Comparison of ENCODE assay signal across 17 cellular contexts in genomic region chrX:65657659-65658058, GRCh38. TPM values are rescaled to one million over a fixed set of nuclear protein-coding genes. Genes with fewer than 3 reads are reported as not detected.
DNase-seq lines count a peak whose midpoint lies in the region; ATAC-seq, FAIRE-seq and TF ChIP-seq lines count a peak whose summit lies in the region.
"Had no signal": no experiment of that assay in that cellular context is flagged by ENCODE, and none has a peak within 500 bp of the region (broad histone marks: within the 10 kb centered on the region; RNA-seq: fewer than 3 reads in every experiment).

No MANE protein-coding gene starts in this region.

- H3K36me3 Mint-ChIP-seq in activated naive CD4-positive, alpha-beta T cell treated with anti-CD3 and anti-CD28 coated beads for 36 hours (ENCODE audit: low read depth), result no peaks in the 10 kb centered on the region
- H3K36me3 Mint-ChIP-seq in activated naive CD4-positive, alpha-beta T cell treated with anti-CD3 and anti-CD28 coated beads, Interleukin-2, amount 10 ng/mL, durations not matched to agents 7 days and 5 days, result peaks cover 5% of the 10 kb centered on the region
- H3K36me3 Mint-ChIP-seq in central memory CD8-positive, alpha-beta T cell (ENCODE audit: insufficient read depth), result peaks cover 6% of the 10 kb centered on the region
- H3K36me3 Mint-ChIP-seq: CD14-positive monocyte had no signal

- H3K27ac Mint-ChIP-seq in activated naive CD4-positive, alpha-beta T cell treated with anti-CD3 and anti-CD28 coated beads for 36 hours, result peak overlapping the region; percentile 74
- H3K27ac Mint-ChIP-seq in activated naive CD4-positive, alpha-beta T cell treated with anti-CD3 and anti-CD28 coated beads, Interleukin-2, amount 10 ng/mL, durations not matched to agents 7 days and 5 days, result no peak overlapping the region
- H3K27ac Mint-ChIP-seq in central memory CD8-positive, alpha-beta T cell (ENCODE audit: low read depth), result peak overlapping the region; percentile 98
- H3K27ac Mint-ChIP-seq: CD14-positive monocyte had no signal

- peak overlapping the region; percentile 12 for H3K4me3 Mint-ChIP-seq in activated naive CD4-positive, alpha-beta T cell treated with anti-CD3 and anti-CD28 coated beads for 36 hours
- H3K4me3 Mint-ChIP-seq in activated naive CD4-positive, alpha-beta T cell treated with anti-CD3 and anti-CD28 coated beads, Interleukin-2, amount 10 ng/mL, durations not matched to agents 7 days and 5 days, result no peak overlapping the region
- H3K4me3 Mint-ChIP-seq in central memory CD8-positive, alpha-beta T cell, result no peak overlapping the region
- H3K4me3 Mint-ChIP-seq: CD14-positive monocyte had no signal

- no peak for DNase-seq in activated naive CD4-positive, alpha-beta T cell treated with anti-CD3 and anti-CD28 coated beads for 36 hours
- no peak for DNase-seq in activated naive CD4-positive, alpha-beta T cell treated with anti-CD3 and anti-CD28 coated beads, Interleukin-2, amount 10 ng/mL, durations not matched to agents 7 days and 5 days
- DNase-seq in GM12891 (ENCODE audit: insufficient read length, low spot score), result no peak
- DNase-seq in central memory CD8-positive, alpha-beta T cell (ENCODE audit: low spot score in 2 of 2), result no peak
- DNase-seq in RCC 7860 (ENCODE audit: low spot score), result no peak
- DNase-seq in Right ventricle myocardium inferior (ENCODE audit: missing footprints), result no peak
- no peak for DNase-seq in NAMALWA (ENCODE audit: low spot score)
- DNase-seq: DMS79, GOT3, NCI-H1092, NCI-H146, NCI-H510A treated with DMSO at 0.1 percent for 48 hours, NCI-H82, PC-3 had no signal

- peaks cover 39% of the 10 kb centered on the region for H3K4me1 Mint-ChIP-seq in activated naive CD4-positive, alpha-beta T cell treated with anti-CD3 and anti-CD28 coated beads for 36 hours (ENCODE audit: low read depth)
- peaks cover 30% of the 10 kb centered on the region for H3K4me1 Mint-ChIP-seq in activated naive CD4-positive, alpha-beta T cell treated with anti-CD3 and anti-CD28 coated beads, Interleukin-2, amount 10 ng/mL, durations not matched to agents 7 days and 5 days
- H3K4me1 Mint-ChIP-seq in central memory CD8-positive, alpha-beta T cell, result peaks cover 27% of the 10 kb centered on the region

- FAIRE-seq in GM12891 (lab: Jason Lieb, UNC), result peak; percentile 71
- FAIRE-seq in RCC 7860 (lab: Jason Lieb, UNC), result no peak
- FAIRE-seq: D721Med, GM18507 had no signal

- CTCF ChIA-PET in activated naive CD4-positive, alpha-beta T cell treated with anti-CD3 and anti-CD28 coated beads for 36 hours (lab: Charles Lee), result no interaction called here
- CTCF ChIA-PET in activated naive CD4-positive, alpha-beta T cell treated with anti-CD3 and anti-CD28 coated beads, Interleukin-2, amount 10 ng/mL, durations not matched to agents 7 days and 5 days (lab: Charles Lee), result no interaction called here

- ATAC-seq in central memory CD8-positive, alpha-beta T cell (replicated peaks; ENCODE audit: extremely low read depth, poor library complexity, severe bottlenecking), result no peak
- no peak for ATAC-seq in Right ventricle myocardium inferior
- ATAC-seq: PC-3 had no signal

- no peak for TF ChIP-seq POLR2A in GM12891 (IDR thresholded peaks at IDR 0.05; ENCODE audit: low read depth, low read length)

- no peaks in the 10 kb centered on the region for H3K27me3 Mint-ChIP-seq in activated naive CD4-positive, alpha-beta T cell treated with anti-CD3 and anti-CD28 coated beads for 36 hours (ENCODE audit: low read depth)
- no peaks in the 10 kb centered on the region for H3K27me3 Mint-ChIP-seq in activated naive CD4-positive, alpha-beta T cell treated with anti-CD3 and anti-CD28 coated beads, Interleukin-2, amount 10 ng/mL, durations not matched to agents 7 days and 5 days
- H3K27me3 Mint-ChIP-seq in central memory CD8-positive, alpha-beta T cell, result no peaks in the 10 kb centered on the region

- H3K9me3 Mint-ChIP-seq in activated naive CD4-positive, alpha-beta T cell treated with anti-CD3 and anti-CD28 coated beads for 36 hours, result no peaks in the 10 kb centered on the region
- peaks cover 3% of the 10 kb centered on the region for H3K9me3 Mint-ChIP-seq in activated naive CD4-positive, alpha-beta T cell treated with anti-CD3 and anti-CD28 coated beads, Interleukin-2, amount 10 ng/mL, durations not matched to agents 7 days and 5 days
- no peaks in the 10 kb centered on the region for H3K9me3 Mint-ChIP-seq in central memory CD8-positive, alpha-beta T cell

- intact Hi-C loops in activated naive CD4-positive, alpha-beta T cell treated with anti-CD3 and anti-CD28 coated beads for 36 hours (cut with micrococcal nuclease), result loop anchor here (1.0 kb wide), 2 partner anchors 10 to 62 kb away; partner anchors contain the start of gene MSN
- intact Hi-C loops in Right ventricle myocardium inferior (cut with DNase I), result no loop called here

TF ChIP-seq in GM12891, 5 proteins besides CTCF, POLR2A, EP300 and RAD21:
- TF ChIP-seq TAF1 (IDR thresholded peaks at IDR 0.05; ENCODE audit: low read depth, low read length) (no peak), SPI1 (IDR thresholded peaks at IDR 0.05; ENCODE audit: low read depth, low read length) (no peak), POLR2AphosphoS5 (IDR thresholded peaks at IDR 0.05; ENCODE audit: low read depth, low read length) (no peak), PAX5 (IDR thresholded peaks at IDR 0.05; ENCODE audit: insufficient read depth, low read length, severe bottlenecking) (no peak), POU2F2 (IDR thresholded peaks at IDR 0.05; ENCODE audit: low read depth, low read length) (no peak)
TF ChIP-seq in GM12891: peak in this region for 0.

RNA-seq across cellular contexts. Expression of gene MSN, which starts 9.8 kb away (rescaled TPM):
- 100 to 1,000 TPM; 482 to 507 TPM for total RNA-seq in activated naive CD4-positive, alpha-beta T cell treated with anti-CD3 and anti-CD28 coated beads for 36 hours
- polyA plus RNA-seq in GM12891 (2012; ENCODE audit: low read depth, missing spikeins), result 196 TPM
- total RNA-seq in Right ventricle myocardium inferior, result 131 TPM
